ENCODE assay signal across 27 cellular contexts in genomic region chr3:6709178-6709577, GRCh38.
"Had no signal": no experiment of that assay in that cellular context is flagged by ENCODE, and none has a peak within 500 bp of the region (broad histone marks: within the 10 kb centered on the region; RNA-seq: fewer than 3 reads in every experiment).

No MANE protein-coding gene starts in this region.

- DNase-seq: activated CD4-positive, alpha-beta memory T cell treated with anti-CD3 and anti-CD28 coated beads, Interleukin-2, amount 10 ng/mL, durations not matched to agents 7 days and 5 days; activated CD4-positive, alpha-beta T cell treated with anti-CD3 and anti-CD28 coated beads for 1 hour; activated CD4-positive, alpha-beta T cell treated with anti-CD3 and anti-CD28 coated beads for 4 hours; activated CD4-positive, alpha-beta T cell treated with anti-CD3 and anti-CD28 coated beads, Interleukin-2, amount 10 ng/mL, durations not matched to agents 7 days and 5 days; activated CD4-positive, alpha-beta T cell treated with anti-CD3 and anti-CD28 coated beads, Interleukin-2, amount 50 U/mL, for 4 hours; activated CD8-positive, alpha-beta memory T cell treated with anti-CD3 and anti-CD28 coated beads, Interleukin-2, amount 50 U/mL, for 48 hours; activated effector memory CD4-positive, alpha-beta T cell treated with Interleukin-2 at 50 U/mL for 16 hours; activated gamma-delta T cell treated with Interleukin-2 at 50 U/mL for 16 hours; activated naive CD4-positive, alpha-beta T cell treated with anti-CD3 and anti-CD28 coated beads, Interleukin-2, amount 50 U/mL, for 16 hours; activated naive CD4-positive, alpha-beta T cell treated with Interleukin-2 at 50 U/mL for 16 hours; activated T-cell treated with anti-CD3 and anti-CD28 coated beads for 4 hours; activated T-cell treated with anti-CD3 and anti-CD28 coated beads, Interleukin-2, amount 50 U/mL, for 4 hours; amniotic stem cell; anterior cingulate cortex; brain microvascular endothelial cell; dorsolateral prefrontal cortex; effector memory CD4-positive, alpha-beta T cell; endodermal cell; foreskin fibroblast; head of caudate nucleus; T-helper 2 cell had no signal

- H3K4me3 Mint-ChIP-seq: activated CD4-positive, alpha-beta memory T cell treated with anti-CD3 and anti-CD28 coated beads, Interleukin-2, amount 10 ng/mL, durations not matched to agents 7 days and 5 days; activated CD4-positive, alpha-beta T cell treated with anti-CD3 and anti-CD28 coated beads, Interleukin-2, amount 10 ng/mL, durations not matched to agents 7 days and 5 days; activated naive CD8-positive, alpha-beta T cell; activated T-cell treated with anti-CD3 and anti-CD28 coated beads, Interleukin-2, amount 50 U/mL, for 4 hours; activated T-helper 17 cell treated with anti-CD3 and anti-CD28 coated beads, Interleukin-2, amount 50 U/mL, for 72 hours; central memory CD8-positive, alpha-beta T cell; dendritic cell treated with granulocyte-macrophage colony-stimulating factor and Interleukin-4, amounts not matched to agents 40 ng/mL and 50 ng/mL, for 4 days; endodermal cell; WTC11 had no signal

- H3K36me3 Mint-ChIP-seq: activated naive CD8-positive, alpha-beta T cell had no signal

- H3K4me3 ChIP-seq: coronary artery, dorsolateral prefrontal cortex had no signal

- H3K9me3 Mint-ChIP-seq: activated CD4-positive, alpha-beta memory T cell treated with anti-CD3 and anti-CD28 coated beads, Interleukin-2, amount 10 ng/mL, durations not matched to agents 7 days and 5 days; endodermal cell had no signal

- H3K27ac Mint-ChIP-seq: activated CD4-positive, alpha-beta memory T cell treated with anti-CD3 and anti-CD28 coated beads, Interleukin-2, amount 10 ng/mL, durations not matched to agents 7 days and 5 days; activated CD4-positive, alpha-beta T cell treated with anti-CD3 and anti-CD28 coated beads, Interleukin-2, amount 10 ng/mL, durations not matched to agents 7 days and 5 days; activated naive CD8-positive, alpha-beta T cell; activated T-helper 17 cell treated with anti-CD3 and anti-CD28 coated beads, Interleukin-2, amount 50 U/mL, for 72 hours; dendritic cell treated with granulocyte-macrophage colony-stimulating factor and Interleukin-4, amounts not matched to agents 40 ng/mL and 50 ng/mL, for 4 days; endodermal cell; WTC11 had no signal

- H3K36me3 ChIP-seq: brain microvascular endothelial cell had no signal

- H3K27me3 ChIP-seq: brain microvascular endothelial cell, dorsolateral prefrontal cortex had no signal

- H3K27ac ChIP-seq: brain microvascular endothelial cell, coronary artery, dorsolateral prefrontal cortex had no signal

- H3K27me3 Mint-ChIP-seq: activated CD4-positive, alpha-beta memory T cell treated with anti-CD3 and anti-CD28 coated beads, Interleukin-2, amount 10 ng/mL, durations not matched to agents 7 days and 5 days; activated CD4-positive, alpha-beta T cell treated with anti-CD3 and anti-CD28 coated beads, Interleukin-2, amount 10 ng/mL, durations not matched to agents 7 days and 5 days; activated naive CD8-positive, alpha-beta T cell; activated T-helper 17 cell treated with anti-CD3 and anti-CD28 coated beads, Interleukin-2, amount 50 U/mL, for 72 hours; central memory CD8-positive, alpha-beta T cell; dendritic cell treated with granulocyte-macrophage colony-stimulating factor and Interleukin-4, amounts not matched to agents 40 ng/mL and 50 ng/mL, for 4 days had no signal

- H3K4me1 Mint-ChIP-seq: activated CD4-positive, alpha-beta memory T cell treated with anti-CD3 and anti-CD28 coated beads, Interleukin-2, amount 10 ng/mL, durations not matched to agents 7 days and 5 days; activated CD4-positive, alpha-beta T cell treated with anti-CD3 and anti-CD28 coated beads, Interleukin-2, amount 10 ng/mL, durations not matched to agents 7 days and 5 days; activated T-helper 17 cell treated with anti-CD3 and anti-CD28 coated beads, Interleukin-2, amount 50 U/mL, for 72 hours; central memory CD8-positive, alpha-beta T cell; endodermal cell; WTC11 had no signal
